Comparison of ENCODE assay signal across 9 cellular contexts in genomic region chr3:22089284-22089683, GRCh38.
DNase-seq lines count a peak whose midpoint lies in the region; ATAC-seq, FAIRE-seq and TF ChIP-seq lines count a peak whose summit lies in the region.
"Had no signal": no experiment of that assay in that cellular context is flagged by ENCODE, and none has a peak within 500 bp of the region (broad histone marks: within the 10 kb centered on the region; RNA-seq: fewer than 3 reads in every experiment).

No MANE protein-coding gene starts in this region.

- H4K8ac ChIP-seq in IMR-90 (ENCODE audit: low read depth in 2 of 2, low read length in 2 of 2) = no peak overlapping the region

- no peak overlapping the region for H4K5ac ChIP-seq in IMR-90 (ENCODE audit: low read depth, low read length)

- no peak overlapping the region for H2BK20ac ChIP-seq in IMR-90 (ENCODE audit: low read depth, low read length)

- TF ChIP-seq CTCF in IMR-90 (conservative IDR thresholded peaks at IDR 0.05; ENCODE audit: low read depth, low read length) (peak; percentile 39), SU-DHL-6 (IDR thresholded peaks at IDR 0.05; ENCODE audit: insufficient read depth, low read length, poor library complexity, severe bottlenecking) (peak; percentile 38), kidney (IDR thresholded peaks at IDR 0.05; ENCODE audit: borderline replicate concordance, extremely low read depth, insufficient read depth) (peak; percentile 41)

- H3K4ac ChIP-seq in IMR-90 (ENCODE audit: low read depth, low read length) = no peak overlapping the region

- H3K9me2 ChIP-seq in SU-DHL-6 (replicated peaks; ENCODE audit: insufficient read depth, low read length) = no peaks in the 10 kb centered on the region

- peak overlapping the region; percentile 51 for H2AFZ ChIP-seq in IMR-90 (replicated peaks; ENCODE audit: low read length, poor library complexity)
- peak overlapping the region; percentile 51 for H2AFZ ChIP-seq in SU-DHL-6 (ENCODE audit: low read depth, low read length, severe bottlenecking)

- H3K9me3 ChIP-seq in IMR-90 (ENCODE audit: control insufficient read depth, insufficient read depth, low read length) (no peaks in the 10 kb centered on the region), SU-DHL-6 (ENCODE audit: insufficient read depth, low read length) (no peaks in the 10 kb centered on the region), kidney (ENCODE audit: control insufficient read depth in 1 of 2, low read length in 2 of 2) (no peaks in the 10 kb centered on the region), T-helper 17 cell (ENCODE audit: control insufficient read depth, low read length, poor library complexity, severe bottlenecking) (no peaks in the 10 kb centered on the region)

- H2BK120ac ChIP-seq in IMR-90 (ENCODE audit: low read depth, low read length) = no peak overlapping the region

- H4K20me1 ChIP-seq in IMR-90 (ENCODE audit: insufficient read depth, low read length) = no peaks in the 10 kb centered on the region
- H4K20me1 ChIP-seq in SU-DHL-6 (ENCODE audit: low read depth, low read length) = no peaks in the 10 kb centered on the region

- H2AK5ac ChIP-seq in IMR-90 (ENCODE audit: low read depth, low read length) = no peak overlapping the region

- no peaks in the 10 kb centered on the region for H3K27me3 Mint-ChIP-seq in T-helper 17 cell
- H3K27me3 Mint-ChIP-seq: dendritic cell treated with granulocyte-macrophage colony-stimulating factor and Interleukin-4, amounts not matched to agents 40 ng/mL and 50 ng/mL, for 4 days had no signal

- H3K4me3 ChIP-seq in IMR-90 (ENCODE audit: insufficient read depth, low read depth, low read length) (no peak overlapping the region), SU-DHL-6 (ENCODE audit: insufficient read depth, low read length, poor library complexity, severe bottlenecking) (no peak overlapping the region), kidney (ENCODE audit: low read length in 2 of 2) (no peak overlapping the region)

- ATAC-seq in GM21786 (IDR thresholded peaks at IDR 0.05; ENCODE audit: unreplicated experiment) (peak; percentile 91), IMR-90 (ENCODE audit: low read depth) (peak; percentile 35; the same call in 1 of the 2 replicates), T-helper 17 cell (no peak)

- no peak overlapping the region for H3K56ac ChIP-seq in IMR-90 (ENCODE audit: extremely low read depth, insufficient read depth, low read length)

- no peak for FAIRE-seq in kidney (lab: Jason Lieb, UNC)

- 0 out of 2 replicates have a peak, but pooled peaks have one; percentile 10 for TF ChIP-seq RAD21 in IMR-90 (IDR thresholded peaks at IDR 0.05; ENCODE audit: low read length)

- no peak overlapping the region for H3K27ac ChIP-seq in IMR-90 (ENCODE audit: insufficient read depth, low read length)
- no peak overlapping the region for H3K27ac ChIP-seq in SU-DHL-6 (ENCODE audit: low read depth, low read length)
- H3K27ac ChIP-seq in kidney (ENCODE audit: low read depth in 2 of 2, low read length in 2 of 2) = no peak overlapping the region

- no peaks in the 10 kb centered on the region for H3K4me1 Mint-ChIP-seq in T-helper 17 cell

- no peak overlapping the region for H4K91ac ChIP-seq in IMR-90 (ENCODE audit: insufficient read depth, low read depth, low read length)

- in situ Hi-C loops in IMR-90 (cut with MboI; ENCODE audit: low sequenced_read_pairs) = no loop called here

- H3K4me2 ChIP-seq in IMR-90 (ENCODE audit: low read depth, low read length) (no peak overlapping the region), SU-DHL-6 (ENCODE audit: low read depth, low read length, poor library complexity, severe bottlenecking) (no peak overlapping the region)

- no peak overlapping the region for H3K18ac ChIP-seq in IMR-90 (ENCODE audit: low read depth, low read length)

- no peaks in the 10 kb centered on the region for H3K79me1 ChIP-seq in IMR-90 (ENCODE audit: low read depth in 1 of 2, low read length in 2 of 2)

- peak; percentile 1 for DNase-seq in activated CD4-positive, alpha-beta T cell treated with anti-CD3 and anti-CD28 coated beads for 48 hours
- no peak for DNase-seq in activated CD4-positive, alpha-beta T cell treated with anti-CD3 and anti-CD28 coated beads, Interleukin-2, amount 50 U/mL, for 1 hour
- DNase-seq in IMR-90 = peak; percentile 1
- DNase-seq in kidney = peak; percentile 36
- DNase-seq in T-helper 17 cell = no peak
- DNase-seq in NCI-H2196 (lab: John Stamatoyannopoulos, UW; ENCODE audit: unreplicated experiment) = no peak

- no peak overlapping the region for H2BK5ac ChIP-seq in IMR-90 (ENCODE audit: low read depth, low read length, poor library complexity, severe bottlenecking)

- H3K4me1 ChIP-seq in IMR-90 (ENCODE audit: control insufficient read depth, insufficient read depth, low read length) (no peaks in the 10 kb centered on the region), kidney (ENCODE audit: control insufficient read depth in 1 of 2, insufficient read depth in 1 of 2, low read depth in 1 of 2, low read length in 2 of 2) (no peaks in the 10 kb centered on the region)

- intact Hi-C loops in IMR-90 (cut with micrococcal nuclease) (no loop called here), kidney (cut with DNase I) (no loop called here)

- H3K79me2 ChIP-seq in SU-DHL-6 (ENCODE audit: insufficient read depth, low read length) = no peaks in the 10 kb centered on the region

- dilution Hi-C loops in IMR-90 (cut with HindIII; ENCODE audit: low sequenced_read_pairs, unreplicated experiment) = no loop called here

- H3K9ac ChIP-seq in IMR-90 (ENCODE audit: low read depth, low read length) (no peak overlapping the region), SU-DHL-6 (ENCODE audit: low read length) (no peak overlapping the region), kidney (ENCODE audit: low read length in 2 of 2) (no peak overlapping the region)

- POLR2A ChIA-PET in IMR-90 (lab: Charles Lee; ENCODE audit: unreplicated experiment) = no interaction called here

- no TSS peak for BruUV-seq in IMR-90 (replicated peaks; lab: Mats Ljungman, UMichigan)

- no peak overlapping the region for H2BK15ac ChIP-seq in IMR-90 (ENCODE audit: low read depth, low read length)

- H3F3A ChIP-seq in SU-DHL-6 (ENCODE audit: insufficient read depth) = no peaks in the 10 kb centered on the region

- no peak for TF ChIP-seq POLR2A in IMR-90 (IDR thresholded peaks at IDR 0.05; ENCODE audit: low read depth, low read length)

- no peak overlapping the region for H2AK9ac ChIP-seq in IMR-90 (replicated peaks; ENCODE audit: low read depth, low read length, poor library complexity)

- CTCF ChIA-PET in IMR-90 (lab: Yijun Ruan, JAX) = no interaction called here

- no peaks in the 10 kb centered on the region for H3K36me3 Mint-ChIP-seq in T-helper 17 cell (ENCODE audit: low read depth)

- H3K36me3 ChIP-seq in IMR-90 (ENCODE audit: control insufficient read depth, insufficient read depth, low read length) = no peaks in the 10 kb centered on the region
- H3K36me3 ChIP-seq in SU-DHL-6 (ENCODE audit: low read length) = no peaks in the 10 kb centered on the region
- H3K36me3 ChIP-seq in kidney (ENCODE audit: control insufficient read depth in 1 of 2, insufficient read depth in 2 of 2, low read length in 2 of 2) = no peaks in the 10 kb centered on the region

- H3K14ac ChIP-seq in IMR-90 (replicated peaks; ENCODE audit: low read depth, low read length) = no peak overlapping the region

- H3K27ac Mint-ChIP-seq in T-helper 17 cell = no peak overlapping the region
- H3K27ac Mint-ChIP-seq: dendritic cell treated with granulocyte-macrophage colony-stimulating factor and Interleukin-4, amounts not matched to agents 40 ng/mL and 50 ng/mL, for 4 days had no signal

- WGBS in IMR-90 (ENCODE audit: extremely low coverage in 2 of 2, insufficient read length in 1 of 2), 2 experiments = no CpG with 5 or more reads among the region's 4 CpGs

- no peak overlapping the region for H3K4me3 Mint-ChIP-seq in T-helper 17 cell
- H3K4me3 Mint-ChIP-seq: dendritic cell treated with granulocyte-macrophage colony-stimulating factor and Interleukin-4, amounts not matched to agents 40 ng/mL and 50 ng/mL, for 4 days had no signal

- no peaks in the 10 kb centered on the region for H3K27me3 ChIP-seq in IMR-90 (ENCODE audit: control insufficient read depth, insufficient read depth, low read length)
- no peaks in the 10 kb centered on the region for H3K27me3 ChIP-seq in SU-DHL-6 (ENCODE audit: low read length)

- no peaks in the 10 kb centered on the region for H3K9me1 ChIP-seq in IMR-90 (ENCODE audit: insufficient read depth, low read length)

- H3K23ac ChIP-seq in IMR-90 (ENCODE audit: low read depth, low read length) = no peak overlapping the region

TF ChIP-seq in IMR-90, 13 proteins besides CTCF, POLR2A, EP300 and RAD21:
- no peak for TF ChIP-seq NFE2L2 (IDR thresholded peaks at IDR 0.05; ENCODE audit: low read depth, low read length)
- no peak for TF ChIP-seq MAFK (IDR thresholded peaks at IDR 0.05; ENCODE audit: low read depth, low read length)
- no peak for TF ChIP-seq MXI1 (IDR thresholded peaks at IDR 0.05; ENCODE audit: borderline replicate concordance, low read depth, low read length)
- no peak for TF ChIP-seq CHD1 (IDR thresholded peaks at IDR 0.05; ENCODE audit: low read depth, low read length)
- no peak for TF ChIP-seq RCOR1 (IDR thresholded peaks at IDR 0.05; ENCODE audit: insufficient replicate concordance, low read length)
- TF ChIP-seq ELK1 (IDR thresholded peaks at IDR 0.05; ENCODE audit: borderline replicate concordance, low read depth, low read length) = no peak
- no peak for TF ChIP-seq SMC3 (IDR thresholded peaks at IDR 0.05; ENCODE audit: low read depth, low read length)
- no peak for TF ChIP-seq FOS (IDR thresholded peaks at IDR 0.05; ENCODE audit: low read depth, low read length)
TF ChIP-seq in IMR-90: peak in this region for 0.

Comparison
In these comparisons a context has a peak if more than half of its experiments do, and no peak if none do; other contexts are left out.
1. DNase-seq: peak in activated CD4-positive, alpha-beta T cell treated with anti-CD3 and anti-CD28 coated beads for 48 hours (single experiment), IMR-90 (single experiment) and kidney (single experiment); none in activated CD4-positive, alpha-beta T cell treated with anti-CD3 and anti-CD28 coated beads, Interleukin-2, amount 50 U/mL, for 1 hour (single experiment), T-helper 17 cell (0 of 3) and NCI-H2196 (single experiment).
2. Peak in every context shown above with its lines, with median percentiles within 50 percentile points of each other: CTCF ChIP-seq.